In genomic region chr5:74580729-74581110, GRCh38 we compare ENCODE assay signal across 28 cellular contexts. TPM values are rescaled to one million over a fixed set of nuclear protein-coding genes. Genes with fewer than 3 reads are reported as not detected.
DNase-seq lines count a peak whose midpoint lies in the region; ATAC-seq, FAIRE-seq and TF ChIP-seq lines count a peak whose summit lies in the region.
"Had no signal": no experiment of that assay in that cellular context is flagged by ENCODE, and none has a peak within 500 bp of the region (broad histone marks: within the 10 kb centered on the region; RNA-seq: fewer than 3 reads in every experiment).

No MANE protein-coding gene starts in this region.

- no peak for DNase-seq in HepG2 (ENCODE audit: low spot score)
- DNase-seq in COLO668 (lab: John Stamatoyannopoulos, UW; ENCODE audit: unreplicated experiment) = no peak
- DNase-seq in C1 segment of cervical spinal cord (lab: John Stamatoyannopoulos, UW) = no peak
- no peak for DNase-seq in COLO829 (ENCODE audit: low spot score)
- DNase-seq: AML-193; CD4-positive, alpha-beta memory T cell; DMS153; DND-41; GM23248; H7; NCI-H1092 treated with DMSO at 0.1 percent for 48 hours; NCI-H1436; NCI-H187; NCI-H2081 treated with DMSO at 0.1 percent for 48 hours; NCI-H2171 treated with DMSO at 0.1 percent for 48 hours; NCI-H345; NCI-H524; NCI-H748 treated with DMSO at 0.1 percent for 48 hours; NK-92 treated with Interleukin-12 subunit alpha and Interleukin-12 subunit beta, amount 100 ng/mL, for 24 hours; PC-3; SJCRH30 had no signal

- no peak for TF ChIP-seq RAD21 in HepG2 (CRISPR knock-in tag; IDR thresholded peaks at IDR 0.05)

- H3K9me3 ChIP-seq in HUES48 (ENCODE audit: control insufficient read depth, insufficient read depth, low read length) (no peaks in the 10 kb centered on the region), HepG2 (ENCODE audit: low read length) (no peaks in the 10 kb centered on the region), parathyroid adenoma (ENCODE audit: control insufficient read depth, low read length) (no peaks in the 10 kb centered on the region)
- H3K9me3 ChIP-seq: BLaER1 treated with 17β-estradiol and CSF1 and Interleukin-3, amounts not matched to agents 10 nM and 100 nM; SJCRH30 had no signal

- H3K4me1 ChIP-seq in HUES48 (ENCODE audit: control insufficient read depth, insufficient read depth, low read length) (peaks cover 5% of the 10 kb centered on the region), HepG2 (ENCODE audit: insufficient read depth, low read length) (peaks cover 97% of the 10 kb centered on the region), parathyroid adenoma (peaks cover 10% of the 10 kb centered on the region)

- TF ChIP-seq EP300 in HepG2 (IDR thresholded peaks at IDR 0.05; ENCODE audit: low read depth in 2 of 2, low read length in 2 of 2) (no peak), HepG2 (CRISPR knock-in tag; IDR thresholded peaks at IDR 0.05; ENCODE audit: borderline replicate concordance) (no peak)

- H4K20me1 ChIP-seq in HepG2 (ENCODE audit: insufficient read depth, low read length) = no peaks in the 10 kb centered on the region
- H4K20me1 ChIP-seq: BLaER1 treated with 17β-estradiol and CSF1 and Interleukin-3, amounts not matched to agents 10 nM and 100 nM had no signal

- H3K27me3 ChIP-seq in HUES48 (ENCODE audit: control insufficient read depth, insufficient read depth, low read length) (no peaks in the 10 kb centered on the region), HepG2 (ENCODE audit: control insufficient read depth in 1 of 2, insufficient read depth in 2 of 2, low read length in 2 of 2) (no peaks in the 10 kb centered on the region), parathyroid adenoma (ENCODE audit: control insufficient read depth, insufficient read depth, low read length) (no peaks in the 10 kb centered on the region)
- H3K27me3 ChIP-seq: BLaER1 treated with 17β-estradiol and CSF1 and Interleukin-3, amounts not matched to agents 10 nM and 100 nM; SJCRH30 had no signal

- H3K79me2 ChIP-seq in HepG2 (ENCODE audit: insufficient read depth, low read length) (no peaks in the 10 kb centered on the region), parathyroid adenoma (no peaks in the 10 kb centered on the region)

- no TSS peak for BruUV-seq in HepG2 (replicated peaks; lab: Mats Ljungman, UMichigan)

- CTCF ChIA-PET in HepG2 (lab: Yijun Ruan, JAX; ENCODE audit: low intra/inter-chr PET ratio, low total read pairs) = no interaction called here

- H3K27ac ChIP-seq in 22Rv1 (peak overlapping the region; percentile 77), HUES48 (ENCODE audit: low read depth, low read length) (peak overlapping the region; percentile 1), HepG2 (ENCODE audit: extremely low read length, insufficient read depth, low read length) (peak overlapping the region; percentile 99), parathyroid adenoma (no peak overlapping the region)
- H3K27ac ChIP-seq: BLaER1 treated with 17β-estradiol and CSF1 and Interleukin-3, amounts not matched to agents 10 nM and 100 nM; GM23248; SJCRH30 had no signal

- H3K36me3 ChIP-seq in HUES48 (ENCODE audit: control insufficient read depth, insufficient read depth, low read length) (no peaks in the 10 kb centered on the region), HepG2 (replicated peaks in 1 of 2; ENCODE audit: control insufficient read depth in 1 of 2, insufficient read depth in 2 of 2, low read length in 2 of 2) (no peaks in the 10 kb centered on the region), parathyroid adenoma (ENCODE audit: control insufficient read depth, insufficient read depth, low read length) (no peaks in the 10 kb centered on the region)
- H3K36me3 ChIP-seq: BLaER1 treated with 17β-estradiol and CSF1 and Interleukin-3, amounts not matched to agents 10 nM and 100 nM; SJCRH30 had no signal

- H3K9ac ChIP-seq in HUES48 (ENCODE audit: low read depth, low read length) (no peak overlapping the region), HepG2 (ENCODE audit: insufficient read depth, low read depth, low read length) (peak overlapping the region; percentile 80), parathyroid adenoma (no peak overlapping the region)
- H3K9ac ChIP-seq: BLaER1 treated with 17β-estradiol and CSF1 and Interleukin-3, amounts not matched to agents 10 nM and 100 nM; GM23248 had no signal

- intact Hi-C loops in HepG2 (cut with micrococcal nuclease; ENCODE audit: unreplicated experiment) = loop anchor here (5.0 to 10.0 kb wide), 4 partner anchors 46 to 173 kb away; partner anchors contain the start of gene ENC1

- TF ChIP-seq CTCF in 22Rv1 (IDR thresholded peaks at IDR 0.05) = no peak
- TF ChIP-seq CTCF in HepG2 (CRISPR knock-in tag; IDR thresholded peaks at IDR 0.05) = no peak
- no peak for TF ChIP-seq CTCF in parathyroid adenoma (IDR thresholded peaks at IDR 0.05)

- in situ Hi-C loops in HepG2 (cut with HindIII; ENCODE audit: extremely low pct_ligation_motif_present, low pct_unique_long_range_greater_than_20kb) = loop anchor here (5.0 kb wide), 1 partner anchor 57 kb away; no protein-coding TSS in a partner anchor

- 0% methylated on average over 3 of the region's 3 CpGs for WGBS in HepG2 (ENCODE audit: low lambda C conversion rate)

- POLR2A ChIA-PET in HepG2 (lab: Yijun Ruan, JAX) = interaction anchor here (0.8 to 1.4 kb wide), 2 partner anchors 59 to 79 kb away, joined by 3 to 9 read pairs; partner anchors contain the start of gene ENC1

- ATAC-seq in HepG2 = peak; percentile 66
- no peak for ATAC-seq in GM18861 (IDR thresholded peaks at IDR 0.05; ENCODE audit: unreplicated experiment)
- ATAC-seq: PC-3, SK-N-SH treated with all-trans-retinoic acid at 6 μM for 48 hours had no signal

- no peak for TF ChIP-seq POLR2A in HepG2 (IDR thresholded peaks at IDR 0.05; ENCODE audit: insufficient read depth in 1 of 2, low read depth in 2 of 2, low read length in 2 of 2)

- H3K4me2 ChIP-seq in HepG2 (ENCODE audit: low read depth, low read length) (peak overlapping the region; percentile 68), parathyroid adenoma (ENCODE audit: low read length) (no peak overlapping the region)
- H3K4me2 ChIP-seq: BLaER1 treated with 17β-estradiol and CSF1 and Interleukin-3, amounts not matched to agents 10 nM and 100 nM had no signal

- H3K4me3 ChIP-seq in HUES48 (ENCODE audit: low read depth, low read length) = no peak overlapping the region
- peak overlapping the region in 1 of 3 experiments; percentile 16; a peak in 1 of 6 replicates for H3K4me3 ChIP-seq in HepG2 (replicated peaks in 1 of 3; ENCODE audit: insufficient read depth in 1 of 3, low read depth in 2 of 3, low read length in 3 of 3)
- H3K4me3 ChIP-seq in parathyroid adenoma (ENCODE audit: low read depth, low read length) = no peak overlapping the region
- H3K4me3 ChIP-seq: BLaER1 treated with 17β-estradiol and CSF1 and Interleukin-3, amounts not matched to agents 10 nM and 100 nM; GM23248; SJCRH30 had no signal

- H2AFZ ChIP-seq in HepG2 (ENCODE audit: low read length) (no peak overlapping the region), parathyroid adenoma (peak overlapping the region; percentile 31)
- H2AFZ ChIP-seq: GM23248 had no signal

- no peak for FAIRE-seq in HepG2 (lab: Jason Lieb, UNC)
- FAIRE-seq: A204.1 had no signal

RNA-seq across cellular contexts. Expression of gene ENC1, which starts 59.8 kb away (rescaled TPM):
- 63.8 and 69.9 TPM in 2 replicates for total RNA-seq in HepG2 (2016; rRNA removed; fragmentation: Illumina TruSeq; extraction: Trizol)
- 33.8 and 33.9 TPM in 2 replicates for total RNA-seq in HepG2 (2016; cell fraction: cytosol; rRNA removed; fragmentation: Illumina TruSeq; extraction: Trizol; ENCODE audit: low read depth)
- total RNA-seq in HepG2 (2016; cell fraction: insoluble cytoplasmic fraction; rRNA removed; fragmentation: Illumina TruSeq; extraction: Trizol) = 61.8 and 63.2 TPM in 2 replicates
- 48.4 and 54.2 TPM in 2 replicates for total RNA-seq in HepG2 (2016; cell fraction: membrane; rRNA removed; fragmentation: Illumina TruSeq; extraction: Trizol)
- 60.3 and 63.7 TPM in 2 replicates for total RNA-seq in HepG2 (2016; cell fraction: nucleus; rRNA removed; fragmentation: Illumina TruSeq; extraction: Trizol)
- polyA plus RNA-seq in HepG2 (2011; rRNA removed) = 61.6 and 64.4 TPM in 2 replicates
- polyA plus RNA-seq in HepG2 (2011; cell fraction: cytosol; rRNA removed) = 32.3 and 55.9 TPM in 2 replicates
- 251 and 317 TPM in 2 replicates for polyA plus RNA-seq in HepG2 (2011; cell fraction: nucleus; rRNA removed)
- polyA plus RNA-seq in HepG2 (2012) = 54.2 and 69.2 TPM in 2 replicates
- 2.0 and 2.4 TPM in 2 replicates for polyA plus RNA-seq in HepG2 (2016; cell fraction: cytosol; fragmentation: Illumina TruSeq; extraction: Trizol; ENCODE audit: low read depth)
- 40.2 and 43.8 TPM in 2 replicates for polyA plus RNA-seq in HepG2 (2016; cell fraction: insoluble cytoplasmic fraction; fragmentation: Illumina TruSeq; extraction: Trizol; ENCODE audit: low read depth)
- 9.1 and 9.2 TPM in 2 replicates for polyA plus RNA-seq in HepG2 (2016; cell fraction: membrane; fragmentation: Illumina TruSeq; extraction: Trizol; ENCODE audit: low read depth)
- polyA plus RNA-seq in HepG2 (2016; cell fraction: nucleus; fragmentation: Illumina TruSeq; extraction: Trizol; ENCODE audit: insufficient read depth, low read depth) = 102 and 108 TPM in 2 replicates
- 0.19 and 296 TPM in 2 replicates for polyA minus RNA-seq in HepG2 (2011; rRNA and poly(A)+ RNA removed; ENCODE audit: low replicate concordance)
- 71.8 and 103 TPM in 2 replicates for polyA minus RNA-seq in HepG2 (2011; cell fraction: cytosol; rRNA and poly(A)+ RNA removed)
- polyA minus RNA-seq in HepG2 (2011; cell fraction: nucleus; rRNA and poly(A)+ RNA removed) = 162 and 227 TPM in 2 replicates
